ENCODE assay signal across 17 cellular contexts in the genomic region with DNA sequence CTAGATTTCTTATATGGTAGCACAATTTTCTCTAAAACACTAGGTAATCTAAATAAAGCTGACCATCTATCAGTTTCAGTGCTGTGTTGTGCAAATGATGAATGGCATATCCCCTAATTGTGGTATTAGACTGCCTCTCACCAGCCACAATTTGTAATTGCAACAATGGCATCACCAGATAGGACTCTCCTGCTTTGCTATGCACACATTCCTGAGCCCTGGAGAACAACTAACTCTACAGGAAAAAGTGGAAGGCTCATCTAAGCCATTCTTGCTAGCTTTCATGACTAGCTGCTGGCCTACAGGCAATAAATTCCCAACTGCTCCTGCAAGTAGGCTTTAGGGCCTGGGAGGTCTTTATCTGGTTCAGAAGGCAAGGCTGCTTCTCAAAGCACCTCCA.
A peak's percentile ranks its signal among the peaks of the same experiment; 100 is the strongest.
DNase-seq lines count a peak whose midpoint lies in the region; ATAC-seq and TF ChIP-seq lines count a peak whose summit lies in the region.
"Had no signal": no experiment of that assay in that cellular context is flagged by ENCODE, and none has a peak within 500 bp of the region (broad histone marks: within the 10 kb centered on the region; RNA-seq: fewer than 3 reads in every experiment).

No MANE protein-coding gene starts in this region.

- TF ChIP-seq RAD21 in Ishikawa (IDR thresholded peaks at IDR 0.05; ENCODE audit: low read depth) = peak; percentile 50; the same call in 1 of the 2 replicates

- no peak overlapping the region for H3K4me3 ChIP-seq in RWPE2 (ENCODE audit: severe bottlenecking)
- no peak overlapping the region for H3K4me3 ChIP-seq in epithelial cell of proximal tubule (ENCODE audit: low read depth, low read length)
- H3K4me3 ChIP-seq in heart left ventricle = no peak overlapping the region
- H3K4me3 ChIP-seq in uterus = no peak overlapping the region
- H3K4me3 ChIP-seq: transverse colon had no signal

- TF ChIP-seq EP300 in Ishikawa (IDR thresholded peaks at IDR 0.05; ENCODE audit: borderline replicate concordance) = no peak

- no peaks in the 10 kb centered on the region for H3K4me1 ChIP-seq in RWPE2 (ENCODE audit: insufficient read depth, poor library complexity, severe bottlenecking)
- H3K4me1 ChIP-seq in heart left ventricle = no peaks in the 10 kb centered on the region
- no peaks in the 10 kb centered on the region for H3K4me1 ChIP-seq in uterus
- H3K4me1 ChIP-seq: transverse colon had no signal

- H3K36me3 ChIP-seq in RWPE2 (ENCODE audit: low read depth) (no peaks in the 10 kb centered on the region), heart left ventricle (no peaks in the 10 kb centered on the region), uterus (no peaks in the 10 kb centered on the region)
- H3K36me3 ChIP-seq: transverse colon had no signal

- no peaks in the 10 kb centered on the region for H3K27me3 ChIP-seq in RWPE2 (ENCODE audit: insufficient read depth, poor library complexity, severe bottlenecking)
- no peaks in the 10 kb centered on the region for H3K27me3 ChIP-seq in heart left ventricle
- H3K27me3 ChIP-seq in uterus = no peaks in the 10 kb centered on the region
- H3K27me3 ChIP-seq: transverse colon had no signal

- H3K27ac ChIP-seq in RWPE2 (ENCODE audit: poor library complexity, severe bottlenecking) (no peak overlapping the region), heart left ventricle (no peak overlapping the region), uterus (no peak overlapping the region)
- H3K27ac ChIP-seq: transverse colon had no signal

- intact Hi-C loops in heart left ventricle (cut with DNase I) = no loop called here
- intact Hi-C loops in uterus (cut with DNase I; ENCODE audit: low total_unique reads) = no loop called here

- peak; percentile 63; the same call in 1 of the 3 replicates for ATAC-seq in RWPE2 (ENCODE audit: low read depth)
- no peak for ATAC-seq in heart left ventricle
- ATAC-seq in HG03460 (IDR thresholded peaks at IDR 0.05; ENCODE audit: unreplicated experiment) = no peak
- ATAC-seq: activated CD8-positive, alpha-beta T cell treated with anti-CD3 and anti-CD28 coated beads for 36 hours had no signal

- TF ChIP-seq POLR2A in heart left ventricle (IDR thresholded peaks at IDR 0.05) = no peak
- no peak for TF ChIP-seq POLR2A in uterus (IDR thresholded peaks at IDR 0.05)

- H3K9me3 ChIP-seq in RWPE2 (ENCODE audit: severe bottlenecking) = no peaks in the 10 kb centered on the region
- peaks cover 0 to 6% (median 0%) of the 10 kb centered on the region in 12 donors for H3K9me3 ChIP-seq in heart left ventricle
- H3K9me3 ChIP-seq in uterus = no peaks in the 10 kb centered on the region
- H3K9me3 ChIP-seq: transverse colon had no signal

- DNase-seq in ACHN (peak; percentile 15), RWPE2 (ENCODE audit: low spot score) (no peak), epithelial cell of proximal tubule (ENCODE audit: low read depth) (no peak), heart left ventricle (no peak), uterus (no peak)
- DNase-seq in stimulated activated CD4-positive, alpha-beta T cell treated with anti-CD3 and anti-CD28 coated beads, Interleukin-4, amount 100 ng/mL, for 24 hours = no peak
- DNase-seq: activated CD8-positive, alpha-beta T cell treated with anti-CD3 and anti-CD28 coated beads for 36 hours; activated effector memory CD4-positive, alpha-beta T cell treated with Interleukin-2 at 50 U/mL for 16 hours; aorta; DMS79 treated with DMSO at 0.1 percent for 48 hours; effector memory CD4-positive, alpha-beta T cell; naive B cell; NCI-H1105; RPMI8226; transverse colon had no signal

- in situ Hi-C loops in ACHN (cut with HindIII; ENCODE audit: low pct_ligation_motif_present, low pct_unique_long_range_greater_than_20kb, low sequenced_read_pairs) = no loop called here

- peak; percentile 37 for TF ChIP-seq CTCF in RWPE2 (IDR thresholded peaks at IDR 0.05; ENCODE audit: poor library complexity, severe bottlenecking)
- peak; percentile 49 for TF ChIP-seq CTCF in epithelial cell of proximal tubule (conservative IDR thresholded peaks at IDR 0.05; ENCODE audit: low read depth, low read length)
- TF ChIP-seq CTCF in heart left ventricle (IDR thresholded peaks at IDR 0.05) = no peak
- no peak for TF ChIP-seq CTCF in uterus (IDR thresholded peaks at IDR 0.05)

TF ChIP-seq in Ishikawa, 13 proteins besides CTCF, POLR2A, EP300 and RAD21:
- TF ChIP-seq TAF1 (IDR thresholded peaks at IDR 0.05; ENCODE audit: low read depth) (no peak), CEBPB (IDR thresholded peaks at IDR 0.05) (no peak), YY1 (IDR thresholded peaks at IDR 0.05; ENCODE audit: low read depth) (no peak), CREB1 (IDR thresholded peaks at IDR 0.05; ENCODE audit: low read depth) (no peak), TEAD4 (IDR thresholded peaks at IDR 0.05) (no peak), NFIC (IDR thresholded peaks at IDR 0.05) (no peak), ZBTB7A (IDR thresholded peaks at IDR 0.05; ENCODE audit: low read depth) (no peak), TCF12 (IDR thresholded peaks at IDR 0.05; ENCODE audit: low read depth) (no peak), FOXM1 (IDR thresholded peaks at IDR 0.05; ENCODE audit: borderline replicate concordance, low read depth) (no peak), EGR1 (IDR thresholded peaks at IDR 0.05) (no peak)
- TF ChIP-seq, protein P1, sequence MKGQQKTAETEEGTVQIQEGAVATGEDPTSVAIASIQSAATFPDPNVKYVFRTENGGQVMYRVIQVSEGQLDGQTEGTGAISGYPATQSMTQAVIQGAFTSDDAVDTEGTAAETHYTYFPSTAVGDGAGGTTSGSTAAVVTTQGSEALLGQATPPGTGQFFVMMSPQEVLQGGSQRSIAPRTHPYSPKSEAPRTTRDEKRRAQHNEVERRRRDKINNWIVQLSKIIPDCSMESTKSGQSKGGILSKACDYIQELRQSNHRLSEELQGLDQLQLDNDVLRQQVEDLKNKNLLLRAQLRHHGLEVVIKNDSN (IDR thresholded peaks at IDR 0.05) = no peak
- TF ChIP-seq, protein P2, sequence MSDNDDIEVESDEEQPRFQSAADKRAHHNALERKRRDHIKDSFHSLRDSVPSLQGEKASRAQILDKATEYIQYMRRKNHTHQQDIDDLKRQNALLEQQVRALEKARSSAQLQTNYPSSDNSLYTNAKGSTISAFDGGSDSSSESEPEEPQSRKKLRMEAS (IDR thresholded peaks at IDR 0.05) = no peak
- TF ChIP-seq, protein P3, sequence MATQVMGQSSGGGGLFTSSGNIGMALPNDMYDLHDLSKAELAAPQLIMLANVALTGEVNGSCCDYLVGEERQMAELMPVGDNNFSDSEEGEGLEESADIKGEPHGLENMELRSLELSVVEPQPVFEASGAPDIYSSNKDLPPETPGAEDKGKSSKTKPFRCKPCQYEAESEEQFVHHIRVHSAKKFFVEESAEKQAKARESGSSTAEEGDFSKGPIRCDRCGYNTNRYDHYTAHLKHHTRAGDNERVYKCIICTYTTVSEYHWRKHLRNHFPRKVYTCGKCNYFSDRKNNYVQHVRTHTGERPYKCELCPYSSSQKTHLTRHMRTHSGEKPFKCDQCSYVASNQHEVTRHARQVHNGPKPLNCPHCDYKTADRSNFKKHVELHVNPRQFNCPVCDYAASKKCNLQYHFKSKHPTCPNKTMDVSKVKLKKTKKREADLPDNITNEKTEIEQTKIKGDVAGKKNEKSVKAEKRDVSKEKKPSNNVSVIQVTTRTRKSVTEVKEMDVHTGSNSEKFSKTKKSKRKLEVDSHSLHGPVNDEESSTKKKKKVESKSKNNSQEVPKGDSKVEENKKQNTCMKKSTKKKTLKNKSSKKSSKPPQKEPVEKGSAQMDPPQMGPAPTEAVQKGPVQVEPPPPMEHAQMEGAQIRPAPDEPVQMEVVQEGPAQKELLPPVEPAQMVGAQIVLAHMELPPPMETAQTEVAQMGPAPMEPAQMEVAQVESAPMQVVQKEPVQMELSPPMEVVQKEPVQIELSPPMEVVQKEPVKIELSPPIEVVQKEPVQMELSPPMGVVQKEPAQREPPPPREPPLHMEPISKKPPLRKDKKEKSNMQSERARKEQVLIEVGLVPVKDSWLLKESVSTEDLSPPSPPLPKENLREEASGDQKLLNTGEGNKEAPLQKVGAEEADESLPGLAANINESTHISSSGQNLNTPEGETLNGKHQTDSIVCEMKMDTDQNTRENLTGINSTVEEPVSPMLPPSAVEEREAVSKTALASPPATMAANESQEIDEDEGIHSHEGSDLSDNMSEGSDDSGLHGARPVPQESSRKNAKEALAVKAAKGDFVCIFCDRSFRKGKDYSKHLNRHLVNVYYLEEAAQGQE (IDR thresholded peaks at IDR 0.05; ENCODE audit: low read depth) = no peak
TF ChIP-seq in Ishikawa: peak in this region for 0.

Comparison
In these comparisons a context has a peak if more than half of its experiments do, and no peak if none do; other contexts are left out.
1. CTCF ChIP-seq: peak in RWPE2 (single experiment) and epithelial cell of proximal tubule (single experiment); none in heart left ventricle (0 of 12) and uterus (0 of 4).